Comparison of ENCODE assay signal across 9 cellular contexts in genomic region chr19:11736696-11737095, GRCh38. TPM values are rescaled to one million over a fixed set of nuclear protein-coding genes. Genes with fewer than 3 reads are reported as not detected.
DNase-seq lines count a peak whose midpoint lies in the region; ATAC-seq lines count a peak whose summit lies in the region.
"Had no signal": no experiment of that assay in that cellular context is flagged by ENCODE, and none has a peak within 500 bp of the region (broad histone marks: within the 10 kb centered on the region; RNA-seq: fewer than 3 reads in every experiment).

No MANE protein-coding gene starts in this region.

- no peaks in the 10 kb centered on the region for H3K27me3 Mint-ChIP-seq in activated CD4-positive, alpha-beta memory T cell treated with anti-CD3 and anti-CD28 coated beads for 36 hours
- no peaks in the 10 kb centered on the region for H3K27me3 Mint-ChIP-seq in activated CD4-positive, alpha-beta memory T cell treated with anti-CD3 and anti-CD28 coated beads, Interleukin-2, amount 10 ng/mL, durations not matched to agents 7 days and 5 days

- CTCF ChIA-PET in activated CD4-positive, alpha-beta memory T cell treated with anti-CD3 and anti-CD28 coated beads for 36 hours (lab: Charles Lee): interaction anchor here (0.9 to 1.7 kb wide), 2 partner anchors 75 to 390 kb away, joined by 3 read pairs; no protein-coding TSS in a partner anchor
- CTCF ChIA-PET in activated CD4-positive, alpha-beta memory T cell treated with anti-CD3 and anti-CD28 coated beads, Interleukin-2, amount 10 ng/mL, durations not matched to agents 7 days and 5 days (lab: Charles Lee): interaction anchor here (0.9 to 1.2 kb wide), 2 partner anchors 35 to 187 kb away, joined by 3 read pairs; no protein-coding TSS in a partner anchor

- ATAC-seq in esophagus mucosa (peak; percentile 24), GM21737 (IDR thresholded peaks at IDR 0.05; ENCODE audit: unreplicated experiment) (no peak), HG02973 (IDR thresholded peaks at IDR 0.05; ENCODE audit: unreplicated experiment) (no peak)
- ATAC-seq: mucosa of descending colon had no signal

- POLR2A ChIA-PET in activated CD4-positive, alpha-beta memory T cell treated with anti-CD3 and anti-CD28 coated beads for 36 hours (lab: Charles Lee): interaction anchor here (0.6 kb wide), 1 partner anchor 155 kb away, joined by 4 read pairs; no protein-coding TSS in a partner anchor
- POLR2A ChIA-PET in activated CD4-positive, alpha-beta memory T cell treated with anti-CD3 and anti-CD28 coated beads, Interleukin-2, amount 10 ng/mL, durations not matched to agents 7 days and 5 days (lab: Charles Lee): interaction anchor here (0.7 kb wide), 1 partner anchor 30 kb away, joined by 3 read pairs; the partner anchor contains the start of gene ZNF441

- peaks cover 22% of the 10 kb centered on the region for H3K4me1 Mint-ChIP-seq in activated CD4-positive, alpha-beta memory T cell treated with anti-CD3 and anti-CD28 coated beads for 36 hours (ENCODE audit: low read depth)
- H3K4me1 Mint-ChIP-seq in activated CD4-positive, alpha-beta memory T cell treated with anti-CD3 and anti-CD28 coated beads, Interleukin-2, amount 10 ng/mL, durations not matched to agents 7 days and 5 days: peaks cover 22% of the 10 kb centered on the region

- peaks cover 7% of the 10 kb centered on the region for H3K36me3 Mint-ChIP-seq in activated CD4-positive, alpha-beta memory T cell treated with anti-CD3 and anti-CD28 coated beads for 36 hours
- H3K36me3 Mint-ChIP-seq in activated CD4-positive, alpha-beta memory T cell treated with anti-CD3 and anti-CD28 coated beads, Interleukin-2, amount 10 ng/mL, durations not matched to agents 7 days and 5 days (ENCODE audit: low read depth): peaks cover 28% of the 10 kb centered on the region

- no peak overlapping the region for H3K27ac Mint-ChIP-seq in activated CD4-positive, alpha-beta memory T cell treated with anti-CD3 and anti-CD28 coated beads for 36 hours
- H3K27ac Mint-ChIP-seq in activated CD4-positive, alpha-beta memory T cell treated with anti-CD3 and anti-CD28 coated beads, Interleukin-2, amount 10 ng/mL, durations not matched to agents 7 days and 5 days: no peak overlapping the region

- DNase-seq in activated CD4-positive, alpha-beta memory T cell treated with anti-CD3 and anti-CD28 coated beads for 36 hours: peak; percentile 22
- DNase-seq in activated CD4-positive, alpha-beta memory T cell treated with anti-CD3 and anti-CD28 coated beads, Interleukin-2, amount 10 ng/mL, durations not matched to agents 7 days and 5 days: no peak
- DNase-seq in OCI-M1 (lab: John Stamatoyannopoulos, UW) (peak; percentile 90), retina (peak; percentile 3), activated gamma-delta T cell (lab: John Stamatoyannopoulos, UW) (no peak)

- H3K4me3 Mint-ChIP-seq in activated CD4-positive, alpha-beta memory T cell treated with anti-CD3 and anti-CD28 coated beads for 36 hours: peak overlapping the region; percentile 53
- no peak overlapping the region for H3K4me3 Mint-ChIP-seq in activated CD4-positive, alpha-beta memory T cell treated with anti-CD3 and anti-CD28 coated beads, Interleukin-2, amount 10 ng/mL, durations not matched to agents 7 days and 5 days

- no peaks in the 10 kb centered on the region for H3K9me3 Mint-ChIP-seq in activated CD4-positive, alpha-beta memory T cell treated with anti-CD3 and anti-CD28 coated beads for 36 hours
- peaks cover 7% of the 10 kb centered on the region for H3K9me3 Mint-ChIP-seq in activated CD4-positive, alpha-beta memory T cell treated with anti-CD3 and anti-CD28 coated beads, Interleukin-2, amount 10 ng/mL, durations not matched to agents 7 days and 5 days

- intact Hi-C loops in activated CD4-positive, alpha-beta memory T cell treated with anti-CD3 and anti-CD28 coated beads for 36 hours (cut with micrococcal nuclease): no loop called here

RNA-seq across cellular contexts. Expression of gene ZNF823, which starts 2.0 kb away (rescaled TPM):
- total RNA-seq in activated CD4-positive, alpha-beta memory T cell treated with anti-CD3 and anti-CD28 coated beads for 36 hours: 1 to 10 TPM; 3.2 to 3.9 TPM
- total RNA-seq in activated CD4-positive, alpha-beta memory T cell treated with anti-CD3 and anti-CD28 coated beads, Interleukin-2, amount 10 ng/mL, durations not matched to agents 7 days and 5 days: 1 to 10 TPM; 4.0 to 4.9 TPM
- 8.4 TPM for total RNA-seq in esophagus mucosa

RNA-seq across cellular contexts. Expression of gene ZNF441, which starts 30.1 kb away (rescaled TPM):
- total RNA-seq in activated CD4-positive, alpha-beta memory T cell treated with anti-CD3 and anti-CD28 coated beads for 36 hours: 1 to 10 TPM; 6.4 TPM
- 1 to 10 TPM; 8.3 to 8.9 TPM for total RNA-seq in activated CD4-positive, alpha-beta memory T cell treated with anti-CD3 and anti-CD28 coated beads, Interleukin-2, amount 10 ng/mL, durations not matched to agents 7 days and 5 days
- 2.2 TPM for total RNA-seq in esophagus mucosa

Comparison
In these comparisons a context has a peak if more than half of its experiments do, and no peak if none do; other contexts are left out.
1. DNase-seq: peak in activated CD4-positive, alpha-beta memory T cell treated with anti-CD3 and anti-CD28 coated beads for 36 hours (single experiment), OCI-M1 (single experiment) and retina (single experiment); none in activated CD4-positive, alpha-beta memory T cell treated with anti-CD3 and anti-CD28 coated beads, Interleukin-2, amount 10 ng/mL, durations not matched to agents 7 days and 5 days (single experiment) and activated gamma-delta T cell (single experiment).